In genomic region chr19:29612121-29612520, GRCh38 we compare ENCODE assay signal across 24 cellular contexts. TPM values are rescaled to one million over a fixed set of nuclear protein-coding genes. Genes with fewer than 3 reads are reported as not detected.
DNase-seq lines count a peak whose midpoint lies in the region; ATAC-seq, FAIRE-seq and TF ChIP-seq lines count a peak whose summit lies in the region.
"Had no signal": no experiment of that assay in that cellular context is flagged by ENCODE, and none has a peak within 500 bp of the region (broad histone marks: within the 10 kb centered on the region; RNA-seq: fewer than 3 reads in every experiment).

No MANE protein-coding gene starts in this region.

- H3K79me1 ChIP-seq in IMR-90 (ENCODE audit: low read depth in 1 of 2, low read length in 2 of 2): peaks cover under 1 to 2% of the 10 kb centered on the region in 2 experiments; a peak in 1 of 4 replicates

- intact Hi-C loops in IMR-90 (cut with micrococcal nuclease): loop anchor here (5.0 kb wide), 1 partner anchor 260 kb away; no protein-coding TSS in a partner anchor
- intact Hi-C loops in activated B cell treated with CpG ODN at 0.5 μM for 24 hours (cut with micrococcal nuclease): no loop called here
- intact Hi-C loops in kidney (cut with DNase I): loop anchor here (10.0 kb wide), 1 partner anchor 103 kb away; the partner anchor contains the start of gene C19orf12
- intact Hi-C loops in spleen (cut with DNase I; ENCODE audit: low total_unique reads): loop anchor here (10.0 kb wide), 1 partner anchor 53 kb away; the partner anchor contains the start of gene PLEKHF1

- H3K4ac ChIP-seq in IMR-90 (ENCODE audit: low read depth, low read length): no peak overlapping the region

- H2BK20ac ChIP-seq in IMR-90 (ENCODE audit: low read depth, low read length): no peak overlapping the region

- no peaks in the 10 kb centered on the region for H3K4me1 ChIP-seq in IMR-90 (ENCODE audit: control insufficient read depth, insufficient read depth, low read length)
- peaks cover 0 to under 1% of the 10 kb centered on the region in 2 donors for H3K4me1 ChIP-seq in kidney (ENCODE audit: control insufficient read depth in 1 of 2, insufficient read depth in 1 of 2, low read depth in 1 of 2, low read length in 2 of 2)
- H3K4me1 ChIP-seq in spleen: peaks cover 0 to 35% (median 20%) of the 10 kb centered on the region in 6 donors
- H3K4me1 ChIP-seq: Caco-2 had no signal

- no peak overlapping the region for H4K91ac ChIP-seq in IMR-90 (ENCODE audit: insufficient read depth, low read depth, low read length)

- no peak overlapping the region for H3K14ac ChIP-seq in IMR-90 (replicated peaks; ENCODE audit: low read depth, low read length)

- no peak overlapping the region for H4K5ac ChIP-seq in IMR-90 (ENCODE audit: low read depth, low read length)

- no peak overlapping the region for H4K8ac ChIP-seq in IMR-90 (ENCODE audit: low read depth in 2 of 2, low read length in 2 of 2)

- no peak for FAIRE-seq in kidney (lab: Jason Lieb, UNC)
- FAIRE-seq: G401.6, GM12878, RCC 7860 had no signal

- H3K27ac Mint-ChIP-seq in activated B cell treated with CpG ODN at 0.5 μM for 24 hours: peak overlapping the region; percentile 83
- H3K27ac Mint-ChIP-seq: CD8-positive, alpha-beta T cell; GM23338 had no signal

- H2AK9ac ChIP-seq in IMR-90 (replicated peaks; ENCODE audit: low read depth, low read length, poor library complexity): peak overlapping the region; percentile 39

- H2AFZ ChIP-seq in IMR-90 (replicated peaks; ENCODE audit: low read length, poor library complexity): no peak overlapping the region
- H2AFZ ChIP-seq: GM23338 had no signal

- H2BK5ac ChIP-seq in IMR-90 (ENCODE audit: low read depth, low read length, poor library complexity, severe bottlenecking): no peak overlapping the region

- H3K56ac ChIP-seq in IMR-90 (ENCODE audit: extremely low read depth, insufficient read depth, low read length): no peak overlapping the region

- no peaks in the 10 kb centered on the region for H3K9me3 ChIP-seq in IMR-90 (ENCODE audit: control insufficient read depth, insufficient read depth, low read length)
- no peaks in the 10 kb centered on the region for H3K9me3 ChIP-seq in kidney (ENCODE audit: control insufficient read depth in 1 of 2, low read length in 2 of 2)
- no peaks in the 10 kb centered on the region for H3K9me3 ChIP-seq in spleen
- H3K9me3 ChIP-seq: Caco-2 had no signal

- no peak overlapping the region for H3K4me2 ChIP-seq in IMR-90 (ENCODE audit: low read depth, low read length)
- H3K4me2 ChIP-seq: GM23338 had no signal

- dilution Hi-C loops in IMR-90 (cut with HindIII; ENCODE audit: low sequenced_read_pairs, unreplicated experiment): no loop called here

- DNase-seq in IMR-90: no peak
- DNase-seq in activated B cell treated with CpG ODN at 0.5 μM for 24 hours: no peak
- DNase-seq in kidney: peak; percentile 27
- peak; percentile 54 for DNase-seq in spleen
- no peak for DNase-seq in NCI-H82 treated with DMSO at 0.1 percent for 48 hours (lab: John Stamatoyannopoulos, UW; ENCODE audit: unreplicated experiment)
- DNase-seq in ecto neural progenitor cell (ENCODE audit: low spot score): no peak
- DNase-seq in NAMALWA (ENCODE audit: low spot score): no peak
- DNase-seq in foreskin fibroblast: no peak
- DNase-seq: Caco-2; CD8-positive, alpha-beta T cell; HCEC 1CT; NCI-H1105; NCI-H1436 treated with DMSO at 0.1 percent for 48 hours; NCI-H1930; NCI-H2107; NCI-H524; NCI-H748 treated with DMSO at 0.1 percent for 48 hours; SIG-M5 had no signal

- no peaks in the 10 kb centered on the region for H4K20me1 ChIP-seq in IMR-90 (ENCODE audit: insufficient read depth, low read length)

- in situ Hi-C loops in IMR-90 (cut with MboI; ENCODE audit: low sequenced_read_pairs): loop anchor here (5.0 kb wide), 1 partner anchor 80 kb away; no protein-coding TSS in a partner anchor

- no peaks in the 10 kb centered on the region for H3K9me3 Mint-ChIP-seq in activated B cell treated with CpG ODN at 0.5 μM for 24 hours
- H3K9me3 Mint-ChIP-seq: CD8-positive, alpha-beta T cell; GM23338 had no signal

- H3K9ac ChIP-seq in IMR-90 (ENCODE audit: low read depth, low read length) (no peak overlapping the region), kidney (ENCODE audit: low read length in 2 of 2) (no peak overlapping the region)

- H3K23ac ChIP-seq in IMR-90 (ENCODE audit: low read depth, low read length): no peak overlapping the region

- H3K27ac ChIP-seq in IMR-90 (ENCODE audit: insufficient read depth, low read length) (no peak overlapping the region), kidney (ENCODE audit: low read depth in 2 of 2, low read length in 2 of 2) (no peak overlapping the region), spleen (no peak overlapping the region)
- H3K27ac ChIP-seq: C4-2B had no signal

- BruUV-seq in IMR-90 (replicated peaks; lab: Mats Ljungman, UMichigan): no TSS peak

- H3K36me3 ChIP-seq in IMR-90 (ENCODE audit: control insufficient read depth, insufficient read depth, low read length) (peaks cover 52% of the 10 kb centered on the region), kidney (ENCODE audit: control insufficient read depth in 1 of 2, insufficient read depth in 2 of 2, low read length in 2 of 2) (peaks cover 26 to 41% of the 10 kb centered on the region in 2 donors), spleen (peaks cover 11 to 89% (median 75%) of the 10 kb centered on the region in 6 donors)

- 100% methylated on average over 1 of the region's 9 CpGs; no CpG with 5 or more reads in 1 of the 2 experiments for WGBS in IMR-90 (ENCODE audit: extremely low coverage in 2 of 2, insufficient read length in 1 of 2), 2 experiments
- 95 to 99% (median 97%) methylated on average over 9 of the region's 9 CpGs for WGBS in spleen, 5 donors

- H3K4me1 Mint-ChIP-seq in activated B cell treated with CpG ODN at 0.5 μM for 24 hours: peaks cover 15% of the 10 kb centered on the region

- H3K36me3 Mint-ChIP-seq in activated B cell treated with CpG ODN at 0.5 μM for 24 hours (ENCODE audit: low read depth): peaks cover 76% of the 10 kb centered on the region

- no peak overlapping the region for H2BK15ac ChIP-seq in IMR-90 (ENCODE audit: low read depth, low read length)

- ATAC-seq in IMR-90 (ENCODE audit: low read depth) (no peak), activated B cell treated with CpG ODN at 0.5 μM for 24 hours (ENCODE audit: low read depth) (no peak)
- ATAC-seq: CD8-positive, alpha-beta T cell; GM12878; GM23338 had no signal

- TF ChIP-seq POLR2A in IMR-90 (IDR thresholded peaks at IDR 0.05; ENCODE audit: low read depth, low read length) (no peak), spleen (IDR thresholded peaks at IDR 0.05) (no peak)

- no peaks in the 10 kb centered on the region for H3K27me3 ChIP-seq in IMR-90 (ENCODE audit: control insufficient read depth, insufficient read depth, low read length)
- no peaks in the 10 kb centered on the region for H3K27me3 ChIP-seq in spleen (replicated peaks in 1 of 7)

- TF ChIP-seq CTCF in IMR-90 (conservative IDR thresholded peaks at IDR 0.05; ENCODE audit: low read depth, low read length) (no peak), activated B cell treated with CpG ODN at 0.5 μM for 24 hours (IDR thresholded peaks at IDR 0.05) (no peak), kidney (IDR thresholded peaks at IDR 0.05; ENCODE audit: borderline replicate concordance, extremely low read depth, insufficient read depth) (no peak), spleen (IDR thresholded peaks at IDR 0.05 in 8 of 11, conservative IDR thresholded peaks at IDR 0.05 in 3 of 11) (no peak), foreskin fibroblast (IDR thresholded peaks at IDR 0.05; ENCODE audit: low read depth, low read length) (no peak)

- H3K4me3 ChIP-seq in IMR-90 (ENCODE audit: insufficient read depth, low read depth, low read length) (no peak overlapping the region), kidney (ENCODE audit: low read length in 2 of 2) (no peak overlapping the region), spleen (no peak overlapping the region), foreskin fibroblast (ENCODE audit: low read depth in 1 of 2, low read length in 2 of 2) (no peak overlapping the region)
- H3K4me3 ChIP-seq: GM12878, GM23338 had no signal

- CTCF ChIA-PET in IMR-90 (lab: Yijun Ruan, JAX) (interaction anchor here (1.4 to 4.1 kb wide), 2 partner anchors 9 to 104 kb away, joined by 4 to 46 read pairs; no protein-coding TSS in a partner anchor), activated B cell treated with CpG ODN at 0.5 μM for 24 hours (lab: Charles Lee) (interaction anchor here (0.8 to 4.7 kb wide), 6 partner anchors 52 to 103 kb away, joined by 3 to 118 read pairs (median 9); partner anchors contain the start of gene C19orf12)

- no peaks in the 10 kb centered on the region for H3K9me1 ChIP-seq in IMR-90 (ENCODE audit: insufficient read depth, low read length)

- no peak overlapping the region for H2BK120ac ChIP-seq in IMR-90 (ENCODE audit: low read depth, low read length)

- no peaks in the 10 kb centered on the region for H3K27me3 Mint-ChIP-seq in activated B cell treated with CpG ODN at 0.5 μM for 24 hours

- H3K4me3 Mint-ChIP-seq in activated B cell treated with CpG ODN at 0.5 μM for 24 hours: no peak overlapping the region
- H3K4me3 Mint-ChIP-seq: CD8-positive, alpha-beta T cell; GM23338 had no signal

- no peak overlapping the region for H3K18ac ChIP-seq in IMR-90 (ENCODE audit: low read depth, low read length)

- TF ChIP-seq RAD21 in IMR-90 (IDR thresholded peaks at IDR 0.05; ENCODE audit: low read length): no peak

- H2AK5ac ChIP-seq in IMR-90 (ENCODE audit: low read depth, low read length): no peak overlapping the region

- POLR2A ChIA-PET in IMR-90 (lab: Charles Lee; ENCODE audit: unreplicated experiment) (no interaction called here), activated B cell treated with CpG ODN at 0.5 μM for 24 hours (lab: Charles Lee) (interaction anchor here (3.8 kb wide), 1 partner anchor 104 kb away, joined by 47 read pairs; the partner anchor contains the start of gene C19orf12)

TF ChIP-seq in IMR-90, 13 proteins besides CTCF, POLR2A, EP300 and RAD21 (continues in another document):
- TF ChIP-seq NFE2L2 (IDR thresholded peaks at IDR 0.05; ENCODE audit: low read depth, low read length): no peak

RNA-seq across cellular contexts. Expression of gene POP4, which starts 6.0 kb away (rescaled TPM):
- total RNA-seq in IMR-90 (2012; rRNA removed) (65.1 and 85.5 TPM in 2 replicates), activated B cell treated with CpG ODN at 0.5 μM for 24 hours (71.7 and 74.5 TPM in 2 replicates), kidney (60.5 TPM), spleen (10 to 100 TPM; 49.3 to 73.1 (median 60.7) TPM)
- polyA plus RNA-seq in IMR-90 (2012; rRNA removed) (81.2 and 87.2 TPM in 2 replicates), kidney (ENCODE audit: insufficient read depth, low read depth, low replicate concordance) (87.9 TPM), spleen (10 to 100 TPM; 54.5 to 69.1 (median 68.8) TPM)
- 17.6 and 33.7 TPM in 2 replicates for polyA plus RNA-seq in IMR-90 (2012; cell fraction: cytosol; rRNA removed)
- polyA plus RNA-seq in IMR-90 (2012; cell fraction: nucleus; rRNA removed; ENCODE audit: low replicate concordance): 20.6 and 93.1 TPM in 2 replicates

RNA-seq across cellular contexts. Expression of gene PLEKHF1, which starts 53.1 kb away (rescaled TPM):
- 4.7 and 5.0 TPM in 2 replicates for total RNA-seq in IMR-90 (2012; rRNA removed)
- polyA plus RNA-seq in IMR-90 (2012; rRNA removed): 6.6 and 7.2 TPM in 2 replicates
- polyA plus RNA-seq in IMR-90 (2012; cell fraction: cytosol; rRNA removed): 7.0 and 12.9 TPM in 2 replicates
- polyA plus RNA-seq in IMR-90 (2012; cell fraction: nucleus; rRNA removed; ENCODE audit: low replicate concordance): 10.8 and 25.4 TPM in 2 replicates
- 5.5 and 5.8 TPM in 2 replicates for total RNA-seq in activated B cell treated with CpG ODN at 0.5 μM for 24 hours
- total RNA-seq in kidney: 11.7 TPM
- 7.1 TPM for polyA plus RNA-seq in kidney (ENCODE audit: insufficient read depth, low read depth, low replicate concordance)
- total RNA-seq in spleen: 10 to 100 TPM; 12.4 to 28.0 (median 18.5) TPM
- polyA plus RNA-seq in spleen: 10 to 100 TPM in 2 of 3 donors, 1 to 10 TPM in 1; 9.7 to 18.6 (median 10.7) TPM
- total RNA-seq: A673 had no signal

Comparison
In these comparisons a context has a peak if more than half of its experiments do, and no peak if none do; other contexts are left out.
1. DNase-seq: peak in kidney (single experiment) and spleen (single experiment); none in IMR-90 (single experiment), activated B cell treated with CpG ODN at 0.5 μM for 24 hours (single experiment), NCI-H82 treated with DMSO at 0.1 percent for 48 hours (single experiment), ecto neural progenitor cell (single experiment), NAMALWA (single experiment) and foreskin fibroblast (0 of 2).